Comparison of ENCODE assay signal across 9 cellular contexts in genomic region chr18:9417081-9417841, GRCh38. TPM values are rescaled to one million over a fixed set of nuclear protein-coding genes. Genes with fewer than 3 reads are reported as not detected.
A peak's percentile ranks its signal among the peaks of the same experiment; 100 is the strongest.
DNase-seq lines count a peak whose midpoint lies in the region; ATAC-seq and TF ChIP-seq lines count a peak whose summit lies in the region.
"Had no signal": no experiment of that assay in that cellular context is flagged by ENCODE, and none has a peak within 500 bp of the region (broad histone marks: within the 10 kb centered on the region; RNA-seq: fewer than 3 reads in every experiment).

No MANE protein-coding gene starts in this region.

- no peaks in the 10 kb centered on the region for H3K9me3 ChIP-seq in SJCRH30 (replicated peaks)
- H3K9me3 ChIP-seq in Peyer's patch: no peaks in the 10 kb centered on the region
- no peaks in the 10 kb centered on the region for H3K9me3 ChIP-seq in prostate gland

- 23% methylated on average over 18 of the region's 18 CpGs for WGBS in prostate gland

- no peaks in the 10 kb centered on the region for H3K36me3 ChIP-seq in SJCRH30
- H3K36me3 ChIP-seq in Peyer's patch: no peaks in the 10 kb centered on the region
- no peaks in the 10 kb centered on the region for H3K36me3 ChIP-seq in prostate gland

- H3K4me3 ChIP-seq in SJCRH30 (peak overlapping the region; percentile 54), retinal pigment epithelial cell (ENCODE audit: low read length) (peak overlapping the region; percentile 8), Peyer's patch (no peak overlapping the region), prostate gland (no peak overlapping the region)

- peak overlapping the region; percentile 93 for H3K27ac ChIP-seq in SJCRH30
- no peak overlapping the region for H3K27ac ChIP-seq in Peyer's patch
- H3K27ac ChIP-seq in prostate gland: no peak overlapping the region

- H3K27me3 ChIP-seq in SJCRH30: no peaks in the 10 kb centered on the region
- H3K27me3 ChIP-seq in Peyer's patch: no peaks in the 10 kb centered on the region
- no peaks in the 10 kb centered on the region for H3K27me3 ChIP-seq in prostate gland (replicated peaks; ENCODE audit: insufficient read depth)

- TF ChIP-seq CTCF in retinal pigment epithelial cell (conservative IDR thresholded peaks at IDR 0.05; ENCODE audit: low read depth, low read length) (no peak), Peyer's patch (IDR thresholded peaks at IDR 0.05) (no peak), prostate gland (IDR thresholded peaks at IDR 0.05) (no peak)

- peaks cover 7% of the 10 kb centered on the region; the same call in 1 of the 2 replicates for H3K4me1 ChIP-seq in SJCRH30
- no peaks in the 10 kb centered on the region for H3K4me1 ChIP-seq in Peyer's patch
- H3K4me1 ChIP-seq in prostate gland (replicated peaks): no peaks in the 10 kb centered on the region

- intact Hi-C loops in prostate gland (cut with DNase I): no loop called here

- no peak for TF ChIP-seq POLR2A in Peyer's patch (IDR thresholded peaks at IDR 0.05)
- no peak for TF ChIP-seq POLR2A in prostate gland (IDR thresholded peaks at IDR 0.05)

- DNase-seq in EH (ENCODE audit: low read depth) (peak; percentile 78), SJCRH30 (peak; percentile 64 to 74), foreskin melanocyte (peak; percentile 32), retinal pigment epithelial cell (ENCODE audit: low read depth) (peak; percentile 44), Peyer's patch (no peak), prostate gland (ENCODE audit: low spot score) (no peak)
- no peak for DNase-seq in activated CD4-positive, CD25-positive, alpha-beta regulatory T cell (lab: John Stamatoyannopoulos, UW)
- DNase-seq in stimulated activated naive CD8-positive, alpha-beta T cell treated with anti-CD3 and anti-CD28 coated beads, Interleukin-15, Interleukin-2, amounts not matched to agents 100 U/mL and 50 U/mL, for 24 hours: no peak
- DNase-seq: stimulated activated CD4-positive, alpha-beta T cell treated with anti-CD3 and anti-CD28 coated beads, Interleukin-15, amount 100 ng/mL, for 24 hours had no signal

- no peak for ATAC-seq in stimulated activated naive CD8-positive, alpha-beta T cell treated with anti-CD3 and anti-CD28 coated beads, Interleukin-15, Interleukin-2, amounts not matched to agents 100 U/mL and 50 U/mL, for 24 hours

RNA-seq across cellular contexts. Expression of gene RALBP1, which starts 58.1 kb away (rescaled TPM):
- total RNA-seq in SJCRH30 (2014; rRNA removed; shearing (Covaris generic)): 29.7 and 34.7 TPM in 2 replicates
- total RNA-seq in Peyer's patch: 10 to 100 TPM; 28.9 to 49.5 (median 36.6) TPM
- 10 to 100 TPM; 58.2 to 64.8 TPM for total RNA-seq in prostate gland

Comparison
In these comparisons a context has a peak if more than half of its experiments do, and no peak if none do; other contexts are left out.
1. DNase-seq: peak in EH (single experiment), SJCRH30 (2 of 2), foreskin melanocyte (single experiment) and retinal pigment epithelial cell (single experiment); none in activated CD4-positive, CD25-positive, alpha-beta regulatory T cell (0 of 4), Peyer's patch (0 of 3), prostate gland (single experiment) and stimulated activated naive CD8-positive, alpha-beta T cell treated with anti-CD3 and anti-CD28 coated beads, Interleukin-15, Interleukin-2, amounts not matched to agents 100 U/mL and 50 U/mL, for 24 hours (single experiment).
2. H3K4me3 ChIP-seq: peak in SJCRH30 (single experiment) and retinal pigment epithelial cell (single experiment); none in Peyer's patch (0 of 4) and prostate gland (0 of 2).